In genomic region chrX:27878862-27879261, GRCh38 we compare ENCODE assay signal across 26 cellular contexts.
"Had no signal": no experiment of that assay in that cellular context is flagged by ENCODE, and none has a peak within 500 bp of the region (broad histone marks: within the 10 kb centered on the region; RNA-seq: fewer than 3 reads in every experiment).

No MANE protein-coding gene starts in this region.

- FAIRE-seq: endometrium, islet of Langerhans, keratinocyte had no signal

- H3K9me3 ChIP-seq: colonic mucosa, esophagus squamous epithelium, gastrocnemius medialis, heart right ventricle, left lung, lower lobe of right lung, mucosa of descending colon had no signal

- ATAC-seq: effector memory CD8-positive, alpha-beta T cell; esophagus mucosa; gastrocnemius medialis; heart right ventricle; left cardiac atrium; left lung; left ventricle myocardium superior; lower lobe of right lung; mucosa of descending colon had no signal

- H3K36me3 ChIP-seq: colonic mucosa, esophagus squamous epithelium, gastrocnemius medialis, heart right ventricle, left lung, lower lobe of right lung had no signal

- DNase-seq: colonic mucosa; cortex of kidney; effector CD8-positive, alpha-beta T cell; effector memory CD8-positive, alpha-beta T cell; endodermal cell; erythroblast; esophagus squamous epithelium; foreskin fibroblast; foreskin melanocyte; gastrocnemius medialis; glutamatergic neuron; head of caudate nucleus; heart right ventricle; hippocampal formation; left cardiac atrium; left lung; left ventricle myocardium superior; lower lobe of right lung; mesenchymal stem cell; mucosa of descending colon; naive B cell had no signal

- H3K4me3 ChIP-seq: colonic mucosa, esophagus squamous epithelium, gastrocnemius medialis, heart right ventricle, left lung, lower lobe of right lung, mucosa of descending colon had no signal

- H3K4me1 ChIP-seq: colonic mucosa, esophagus squamous epithelium, gastrocnemius medialis, heart right ventricle, left lung, lower lobe of right lung had no signal

- H3K27me3 ChIP-seq: colonic mucosa, esophagus squamous epithelium, gastrocnemius medialis, heart right ventricle, left lung had no signal

- H3K27ac ChIP-seq: colonic mucosa, epithelial cell of prostate, esophagus squamous epithelium, gastrocnemius medialis, heart right ventricle, left lung, lower lobe of right lung had no signal
